21 cellular contexts compared by ENCODE assay signal in genomic region chr2:184351126-184351525, GRCh38.
"Had no signal": no experiment of that assay in that cellular context is flagged by ENCODE, and none has a peak within 500 bp of the region (broad histone marks: within the 10 kb centered on the region; RNA-seq: fewer than 3 reads in every experiment).

No MANE protein-coding gene starts in this region.

- ATAC-seq: esophagus mucosa; heart left ventricle; left colon; left ventricle myocardium superior; naive thymus-derived CD4-positive, alpha-beta T cell; psoas muscle; right lobe of liver; stimulated activated effector memory CD8-positive, alpha-beta T cell treated with anti-CD3 and anti-CD28 coated beads, Interleukin-12 subunit alpha, Interleukin-12 subunit beta, amount 100 ng/mL, for 72 hours had no signal

- H3K4me3 ChIP-seq: heart left ventricle, lung, psoas muscle, right lobe of liver, tibial artery, upper lobe of left lung, vagina had no signal

- H3K4me3 Mint-ChIP-seq: nephron progenitor cell; stimulated activated effector memory CD8-positive, alpha-beta T cell treated with anti-CD3 and anti-CD28 coated beads, Interleukin-12 subunit alpha, Interleukin-12 subunit beta, amount 100 ng/mL, for 72 hours; stimulated activated naive CD8-positive, alpha-beta T cell treated with anti-CD3 and anti-CD28 coated beads, Interleukin-15, Interleukin-2, amounts not matched to agents 100 ng/mL and 50 ng/mL, for 24 hours had no signal

- H3K27ac ChIP-seq: heart left ventricle, parathyroid adenoma, psoas muscle, right lobe of liver, tibial artery, upper lobe of left lung, vagina had no signal

- H3K27me3 ChIP-seq: heart left ventricle, right lobe of liver, tibial artery, upper lobe of left lung, vagina had no signal

- H3K4me1 ChIP-seq: heart left ventricle, parathyroid adenoma, psoas muscle, right lobe of liver, tibial artery, upper lobe of left lung, vagina had no signal

- H3K79me2 ChIP-seq: parathyroid adenoma had no signal

- H3K36me3 ChIP-seq: heart left ventricle, right lobe of liver, tibial artery, upper lobe of left lung, vagina had no signal

- DNase-seq: effector memory CD4-positive, alpha-beta T cell; heart left ventricle; hippocampal formation; left colon; left ventricle myocardium superior; mesendoderm; naive thymus-derived CD4-positive, alpha-beta T cell; nephron progenitor cell; psoas muscle; retina; right lobe of liver; stimulated activated CD4-positive, alpha-beta T cell treated with anti-CD3 and anti-CD28 coated beads, Interleukin-4, amount 100 ng/mL, for 1 hour; stimulated activated CD8-positive, alpha-beta memory T cell treated with anti-CD3 and anti-CD28 coated beads, Interleukin-4, amount 100 ng/mL, for 48 hours; tibial artery; upper lobe of left lung had no signal

- H3K27ac Mint-ChIP-seq: nephron progenitor cell; stimulated activated effector memory CD8-positive, alpha-beta T cell treated with anti-CD3 and anti-CD28 coated beads, Interleukin-12 subunit alpha, Interleukin-12 subunit beta, amount 100 ng/mL, for 72 hours; stimulated activated naive CD8-positive, alpha-beta T cell treated with anti-CD3 and anti-CD28 coated beads, Interleukin-15, Interleukin-2, amounts not matched to agents 100 ng/mL and 50 ng/mL, for 24 hours had no signal

- H3K27me3 Mint-ChIP-seq: naive thymus-derived CD4-positive, alpha-beta T cell; stimulated activated naive CD8-positive, alpha-beta T cell treated with anti-CD3 and anti-CD28 coated beads, Interleukin-15, Interleukin-2, amounts not matched to agents 100 ng/mL and 50 ng/mL, for 24 hours had no signal

- H3K9ac ChIP-seq: parathyroid adenoma had no signal

- H2AFZ ChIP-seq: parathyroid adenoma had no signal

- H3K36me3 Mint-ChIP-seq: stimulated activated effector memory CD8-positive, alpha-beta T cell treated with anti-CD3 and anti-CD28 coated beads, Interleukin-12 subunit alpha, Interleukin-12 subunit beta, amount 100 ng/mL, for 72 hours had no signal

- H3K4me1 Mint-ChIP-seq: nephron progenitor cell; stimulated activated effector memory CD8-positive, alpha-beta T cell treated with anti-CD3 and anti-CD28 coated beads, Interleukin-12 subunit alpha, Interleukin-12 subunit beta, amount 100 ng/mL, for 72 hours had no signal
